ENCODE assay signal across 23 cellular contexts in genomic region chr1:29317916-29318530, GRCh38.
"Had no signal": no experiment of that assay in that cellular context is flagged by ENCODE, and none has a peak within 500 bp of the region (broad histone marks: within the 10 kb centered on the region; RNA-seq: fewer than 3 reads in every experiment).

No MANE protein-coding gene starts in this region.

- H3K4me3 Mint-ChIP-seq: IgD-negative memory B cell had no signal

- DNase-seq: KBM-7, NCI-H1092, NCI-H1105 treated with DMSO at 0.1 percent for 48 hours, NCI-H1417 treated with DMSO at 0.1 percent for 48 hours, NCI-H146, NCI-H1694 treated with DMSO at 0.1 percent for 48 hours, NCI-H1930, NCI-H2081, NCI-H2107, NCI-H2227 treated with DMSO at 0.1 percent for 48 hours, NCI-H446, NCI-H510A, NCI-H524 treated with DMSO at 0.1 percent for 48 hours, NCI-H69, NCI-H774, SHP77, SK-N-SH, SW 1271 had no signal

- H3K9ac ChIP-seq: SK-N-SH had no signal

- H3K4me2 ChIP-seq: SK-N-SH had no signal

- H3K9me3 ChIP-seq: SK-N-SH had no signal

- H3K9me3 Mint-ChIP-seq: IgD-negative memory B cell had no signal

- H3K27ac ChIP-seq: HL-60, RWPE1 had no signal

- H3K4me1 Mint-ChIP-seq: IgD-negative memory B cell had no signal

- H3K36me3 Mint-ChIP-seq: IgD-negative memory B cell had no signal

- FAIRE-seq: HTR-8/SVneo, RCC 7860 had no signal
